In genomic region chr16:69397821-69398521, GRCh38 we compare ENCODE assay signal across 1 cellular context.
TF ChIP-seq lines count a peak whose summit lies in the region.

No MANE protein-coding gene starts in this region.

TF ChIP-seq in H1, 55 proteins besides CTCF, POLR2A, EP300 and RAD21:
- no peak for TF ChIP-seq POU5F1 (IDR thresholded peaks at IDR 0.05; ENCODE audit: low read depth, low read length)
- TF ChIP-seq JUN (IDR thresholded peaks at IDR 0.05; ENCODE audit: low read depth, low read length) = no peak
- no peak for TF ChIP-seq CHD1 (IDR thresholded peaks at IDR 0.05; ENCODE audit: low read depth, low read length)
- TF ChIP-seq TAF1 (IDR thresholded peaks at IDR 0.05; ENCODE audit: low read depth, low read length) = peak; percentile 42; the same call in 1 of the 2 replicates
- no peak for TF ChIP-seq ZNF274 (IDR thresholded peaks at IDR 0.05; ENCODE audit: borderline replicate concordance, extremely low read depth, low read length)
- TF ChIP-seq SAP30 (IDR thresholded peaks at IDR 0.05; ENCODE audit: insufficient read depth, insufficient replicate concordance, low read length) = no peak
- TF ChIP-seq SRF (IDR thresholded peaks at IDR 0.05; ENCODE audit: low read depth, low read length) = no peak
- no peak for TF ChIP-seq CTBP2 (IDR thresholded peaks at IDR 0.05; ENCODE audit: borderline replicate concordance, insufficient read depth, insufficient read length, low read length)
- no peak for TF ChIP-seq HDAC6 (IDR thresholded peaks at IDR 0.05; ENCODE audit: low read depth, low read length)
- no peak for TF ChIP-seq SIX5 (IDR thresholded peaks at IDR 0.05; ENCODE audit: low read depth, low read length)
- TF ChIP-seq, protein P1, sequence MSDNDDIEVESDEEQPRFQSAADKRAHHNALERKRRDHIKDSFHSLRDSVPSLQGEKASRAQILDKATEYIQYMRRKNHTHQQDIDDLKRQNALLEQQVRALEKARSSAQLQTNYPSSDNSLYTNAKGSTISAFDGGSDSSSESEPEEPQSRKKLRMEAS (IDR thresholded peaks at IDR 0.05) = 0 out of 2 replicates have a peak, but pooled peaks have one; percentile 20
- TF ChIP-seq, protein P2, sequence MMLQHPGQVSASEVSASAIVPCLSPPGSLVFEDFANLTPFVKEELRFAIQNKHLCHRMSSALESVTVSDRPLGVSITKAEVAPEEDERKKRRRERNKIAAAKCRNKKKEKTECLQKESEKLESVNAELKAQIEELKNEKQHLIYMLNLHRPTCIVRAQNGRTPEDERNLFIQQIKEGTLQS (IDR thresholded peaks at IDR 0.05; ENCODE audit: insufficient read depth, low read depth, low read length) = no peak
- no peak for TF ChIP-seq RFX5 (IDR thresholded peaks at IDR 0.05; ENCODE audit: borderline replicate concordance, low read depth, low read length)
